1 cellular context compared by ENCODE assay signal in the genomic region with DNA sequence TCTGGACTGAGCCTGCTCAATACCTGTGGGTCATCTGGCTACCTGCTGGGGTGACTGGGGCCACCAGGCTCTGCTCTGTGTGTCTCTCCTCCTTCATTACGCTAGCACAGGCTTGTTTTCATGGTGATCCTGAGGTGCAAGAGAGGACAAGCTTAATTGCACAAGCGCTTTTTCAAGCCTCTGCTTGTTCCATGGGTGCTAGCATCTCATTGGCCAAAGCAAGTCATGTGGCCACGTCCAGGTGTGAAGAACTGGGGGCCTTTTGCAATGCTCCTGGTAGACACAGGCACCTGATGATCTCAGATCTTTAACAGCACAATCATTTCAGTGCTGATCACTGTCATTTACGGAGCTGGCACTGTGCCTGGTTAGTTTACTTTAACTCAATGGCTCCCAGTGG.
TF ChIP-seq lines count a peak whose summit lies in the region.

No MANE protein-coding gene starts in this region.

TF ChIP-seq in K562, 482 proteins besides CTCF, POLR2A, EP300 and RAD21 (continued from another document):
- TF ChIP-seq, protein P1, sequence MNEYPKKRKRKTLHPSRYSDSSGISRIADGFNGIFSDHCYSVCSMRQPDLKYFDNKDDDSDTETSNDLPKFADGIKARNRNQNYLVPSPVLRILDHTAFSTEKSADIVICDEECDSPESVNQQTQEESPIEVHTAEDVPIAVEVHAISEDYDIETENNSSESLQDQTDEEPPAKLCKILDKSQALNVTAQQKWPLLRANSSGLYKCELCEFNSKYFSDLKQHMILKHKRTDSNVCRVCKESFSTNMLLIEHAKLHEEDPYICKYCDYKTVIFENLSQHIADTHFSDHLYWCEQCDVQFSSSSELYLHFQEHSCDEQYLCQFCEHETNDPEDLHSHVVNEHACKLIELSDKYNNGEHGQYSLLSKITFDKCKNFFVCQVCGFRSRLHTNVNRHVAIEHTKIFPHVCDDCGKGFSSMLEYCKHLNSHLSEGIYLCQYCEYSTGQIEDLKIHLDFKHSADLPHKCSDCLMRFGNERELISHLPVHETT (CRISPR knock-in tag; conservative IDR thresholded peaks at IDR 0.05 in 1 of 2, IDR thresholded peaks at IDR 0.05 in 1 of 2): no peak
- TF ChIP-seq ZNF282 (CRISPR knock-in tag; IDR thresholded peaks at IDR 0.05) (no peak), POLR2AphosphoS5 (IDR thresholded peaks at IDR 0.05; ENCODE audit: control insufficient read depth, insufficient read depth, low read depth, low read length) (no peak), ZSCAN29 (IDR thresholded peaks at IDR 0.05) (no peak), ELF1 (tag; IDR thresholded peaks at IDR 0.05) (no peak), NCOA4 (IDR thresholded peaks at IDR 0.05; ENCODE audit: partially characterized antibody) (no peak)
- TF ChIP-seq, protein P2, sequence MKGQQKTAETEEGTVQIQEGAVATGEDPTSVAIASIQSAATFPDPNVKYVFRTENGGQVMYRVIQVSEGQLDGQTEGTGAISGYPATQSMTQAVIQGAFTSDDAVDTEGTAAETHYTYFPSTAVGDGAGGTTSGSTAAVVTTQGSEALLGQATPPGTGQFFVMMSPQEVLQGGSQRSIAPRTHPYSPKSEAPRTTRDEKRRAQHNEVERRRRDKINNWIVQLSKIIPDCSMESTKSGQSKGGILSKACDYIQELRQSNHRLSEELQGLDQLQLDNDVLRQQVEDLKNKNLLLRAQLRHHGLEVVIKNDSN (CRISPR knock-in tag; IDR thresholded peaks at IDR 0.05): peak; percentile 62
